37 cellular contexts compared by ENCODE assay signal in genomic region chr18:41216604-41217003, GRCh38.
"Had no signal": no experiment of that assay in that cellular context is flagged by ENCODE, and none has a peak within 500 bp of the region (broad histone marks: within the 10 kb centered on the region; RNA-seq: fewer than 3 reads in every experiment).

No MANE protein-coding gene starts in this region.

- H3K27me3 ChIP-seq: adrenal gland, body of pancreas, brain microvascular endothelial cell, breast epithelium had no signal

- H3K4me3 Mint-ChIP-seq: activated B cell treated with CpG ODN at 0.5 μM for 24 hours; activated CD4-positive, alpha-beta memory T cell treated with anti-CD3 and anti-CD28 coated beads for 36 hours; activated CD4-positive, alpha-beta T cell treated with anti-CD3 and anti-CD28 coated beads, Interleukin-2, amount 10 ng/mL, durations not matched to agents 24 days and 14 days; activated CD8-positive, alpha-beta T cell treated with anti-CD3 and anti-CD28 coated beads for 36 hours; activated naive CD4-positive, alpha-beta T cell treated with anti-CD3 and anti-CD28 coated beads for 36 hours; activated naive CD8-positive, alpha-beta T cell treated with anti-CD3 and anti-CD28 coated beads for 36 hours; activated T-cell treated with anti-CD3 and anti-CD28 coated beads, Interleukin-2, amount 50 U/mL, for 4 hours; activated T-cell treated with anti-CD3 and anti-CD28 coated beads, Interleukin-2, amount 50 U/mL, for 72 hours; activated T-helper 1 cell treated with anti-CD3 and anti-CD28 coated beads, Interleukin-12 subunit alpha, Interleukin-12 subunit beta, Interleukin-2, Interleukin-4 antibody, amounts not matched to agents 30 ng/mL and 10 ng/mL and 1 ng/mL, durations not matched to agents 14 hours and 24 hours and 36 hours; activated T-helper 17 cell treated with anti-CD3 and anti-CD28 coated beads, Interleukin-2, amount 50 U/mL, for 72 hours; T-helper 1 cell treated with Interleukin-12 subunit alpha and Interleukin-12 subunit beta and Interleukin-4 antibody, amounts not matched to agents 30 μg/mL and 1 μg/mL, for 36 hours; T-helper 2 cell treated with Interferon-gamma antibody and Interleukin-4, amounts not matched to agents 5 μg/mL and 100 μg/mL, for 36 hours had no signal

- H3K27me3 Mint-ChIP-seq: activated B cell treated with CpG ODN at 0.5 μM for 24 hours; activated CD4-positive, alpha-beta memory T cell treated with anti-CD3 and anti-CD28 coated beads for 36 hours; activated CD4-positive, alpha-beta T cell treated with anti-CD3 and anti-CD28 coated beads, Interleukin-2, amount 10 ng/mL, durations not matched to agents 24 days and 14 days; activated CD8-positive, alpha-beta T cell treated with anti-CD3 and anti-CD28 coated beads for 36 hours; activated naive CD8-positive, alpha-beta T cell treated with anti-CD3 and anti-CD28 coated beads for 36 hours; activated T-helper 17 cell treated with anti-CD3 and anti-CD28 coated beads, Interleukin-2, amount 50 U/mL, for 72 hours had no signal

- H3K36me3 ChIP-seq: adrenal gland, brain microvascular endothelial cell, breast epithelium had no signal

- H3K4me3 ChIP-seq: adrenal gland, body of pancreas, breast epithelium had no signal

- FAIRE-seq: astrocyte, TTC549 had no signal

- H3K4me1 ChIP-seq: adrenal gland, body of pancreas, breast epithelium had no signal

- H3K9me3 Mint-ChIP-seq: activated B cell treated with CpG ODN at 0.5 μM for 24 hours; activated CD4-positive, alpha-beta T cell treated with anti-CD3 and anti-CD28 coated beads, Interleukin-2, amount 10 ng/mL, durations not matched to agents 24 days and 14 days had no signal

- H3K27ac Mint-ChIP-seq: activated B cell treated with CpG ODN at 0.5 μM for 24 hours; activated CD4-positive, alpha-beta memory T cell treated with anti-CD3 and anti-CD28 coated beads for 36 hours; activated CD4-positive, alpha-beta T cell treated with anti-CD3 and anti-CD28 coated beads, Interleukin-2, amount 10 ng/mL, durations not matched to agents 24 days and 14 days; activated CD8-positive, alpha-beta T cell treated with anti-CD3 and anti-CD28 coated beads for 36 hours; activated naive CD4-positive, alpha-beta T cell treated with anti-CD3 and anti-CD28 coated beads for 36 hours; activated naive CD4-positive, alpha-beta T cell treated with anti-CD3 and anti-CD28 coated beads, Interleukin-2, amount 50 U/mL, for 72 hours; activated naive CD8-positive, alpha-beta T cell treated with anti-CD3 and anti-CD28 coated beads for 36 hours; activated T-cell treated with anti-CD3 and anti-CD28 coated beads, Interleukin-2, amount 50 U/mL, for 72 hours; activated T-helper 1 cell treated with anti-CD3 and anti-CD28 coated beads, Interleukin-12 subunit alpha, Interleukin-12 subunit beta, Interleukin-2, Interleukin-4 antibody, amounts not matched to agents 30 ng/mL and 10 ng/mL and 1 ng/mL, durations not matched to agents 14 hours and 24 hours and 36 hours; activated T-helper 17 cell treated with anti-CD3 and anti-CD28 coated beads, Interleukin-2, amount 50 U/mL, for 72 hours; T-helper 1 cell treated with Interleukin-12 subunit alpha and Interleukin-12 subunit beta and Interleukin-4 antibody, amounts not matched to agents 30 μg/mL and 1 μg/mL, for 36 hours; T-helper 2 cell treated with Interferon-gamma antibody and Interleukin-4, amounts not matched to agents 5 μg/mL and 100 μg/mL, for 36 hours had no signal

- H3K4me1 Mint-ChIP-seq: activated B cell treated with CpG ODN at 0.5 μM for 24 hours; activated CD4-positive, alpha-beta T cell treated with anti-CD3 and anti-CD28 coated beads, Interleukin-2, amount 10 ng/mL, durations not matched to agents 24 days and 14 days; activated naive CD8-positive, alpha-beta T cell treated with anti-CD3 and anti-CD28 coated beads for 36 hours; activated T-helper 17 cell treated with anti-CD3 and anti-CD28 coated beads, Interleukin-2, amount 50 U/mL, for 72 hours had no signal

- H3K27ac ChIP-seq: adrenal gland, body of pancreas, brain microvascular endothelial cell, breast epithelium, VCaP had no signal

- H3K9me3 ChIP-seq: adrenal gland, body of pancreas, breast epithelium had no signal

- ATAC-seq: activated CD8-positive, alpha-beta T cell treated with anti-CD3 and anti-CD28 coated beads for 36 hours; activated naive CD4-positive, alpha-beta T cell treated with anti-CD3 and anti-CD28 coated beads, Interleukin-2, amount 50 U/mL, for 72 hours; activated T-cell treated with anti-CD3 and anti-CD28 coated beads, Interleukin-2, amount 50 U/mL, for 4 hours; activated T-cell treated with anti-CD3 and anti-CD28 coated beads, Interleukin-2, amount 50 U/mL, for 72 hours; activated T-helper 17 cell treated with anti-CD3 and anti-CD28 coated beads, Interleukin-2, amount 50 U/mL, for 72 hours; body of pancreas had no signal

- H3K36me3 Mint-ChIP-seq: activated CD4-positive, alpha-beta memory T cell treated with anti-CD3 and anti-CD28 coated beads for 36 hours; activated naive CD4-positive, alpha-beta T cell treated with anti-CD3 and anti-CD28 coated beads, Interleukin-2, amount 50 U/mL, for 72 hours; activated naive CD8-positive, alpha-beta T cell treated with anti-CD3 and anti-CD28 coated beads for 36 hours had no signal

- DNase-seq: activated B cell treated with CpG ODN at 0.5 μM for 24 hours; activated CD4-positive, alpha-beta memory T cell treated with anti-CD3 and anti-CD28 coated beads for 36 hours; activated CD4-positive, alpha-beta T cell treated with anti-CD3 and anti-CD28 coated beads for 4 hours; activated CD4-positive, alpha-beta T cell treated with anti-CD3 and anti-CD28 coated beads, Interleukin-2, amount 10 ng/mL, durations not matched to agents 24 days and 14 days; activated CD4-positive, alpha-beta T cell treated with anti-CD3 and anti-CD28 coated beads, Interleukin-2, amount 50 U/mL, for 1 hour; activated CD4-positive, alpha-beta T cell treated with anti-CD3 and anti-CD28 coated beads, Interleukin-2, amount 50 U/mL, for 4 hours; activated CD4-positive, CD25-positive, alpha-beta regulatory T cell treated with anti-CD3 and anti-CD28 coated beads, Interleukin-2, amount 50 U/mL, for 72 hours; activated CD8-positive, alpha-beta memory T cell treated with anti-CD3 and anti-CD28 coated beads, Interleukin-2, amount 50 U/mL, for 4 hours; activated CD8-positive, alpha-beta T cell treated with anti-CD3 and anti-CD28 coated beads for 36 hours; activated effector memory CD4-positive, alpha-beta T cell treated with anti-CD3 and anti-CD28 coated beads, Interleukin-2, amount 50 U/mL, for 16 hours; activated gamma-delta T cell treated with Interleukin-2 at 50 U/mL for 16 hours; activated naive CD4-positive, alpha-beta T cell; activated naive CD4-positive, alpha-beta T cell treated with anti-CD3 and anti-CD28 coated beads for 36 hours; activated naive CD4-positive, alpha-beta T cell treated with anti-CD3 and anti-CD28 coated beads, Interleukin-2, amount 50 U/mL, for 16 hours; activated naive CD8-positive, alpha-beta T cell treated with anti-CD3 and anti-CD28 coated beads for 36 hours; activated T-cell treated with anti-CD3 and anti-CD28 coated beads for 4 hours; activated T-cell treated with anti-CD3 and anti-CD28 coated beads, Interleukin-2, amount 50 U/mL, for 1 hour; activated T-cell treated with anti-CD3 and anti-CD28 coated beads, Interleukin-2, amount 50 U/mL, for 4 hours; activated T-cell treated with anti-CD3 and anti-CD28 coated beads, Interleukin-2, amount 50 U/mL, for 72 hours; adrenal gland; amniotic stem cell; aorta; body of pancreas; brain microvascular endothelial cell; central memory CD4-positive, alpha-beta T cell; T-helper 1 cell; T-helper 2 cell; T-helper 9 cell had no signal
